9 cellular contexts compared by ENCODE assay signal in the genomic region with DNA sequence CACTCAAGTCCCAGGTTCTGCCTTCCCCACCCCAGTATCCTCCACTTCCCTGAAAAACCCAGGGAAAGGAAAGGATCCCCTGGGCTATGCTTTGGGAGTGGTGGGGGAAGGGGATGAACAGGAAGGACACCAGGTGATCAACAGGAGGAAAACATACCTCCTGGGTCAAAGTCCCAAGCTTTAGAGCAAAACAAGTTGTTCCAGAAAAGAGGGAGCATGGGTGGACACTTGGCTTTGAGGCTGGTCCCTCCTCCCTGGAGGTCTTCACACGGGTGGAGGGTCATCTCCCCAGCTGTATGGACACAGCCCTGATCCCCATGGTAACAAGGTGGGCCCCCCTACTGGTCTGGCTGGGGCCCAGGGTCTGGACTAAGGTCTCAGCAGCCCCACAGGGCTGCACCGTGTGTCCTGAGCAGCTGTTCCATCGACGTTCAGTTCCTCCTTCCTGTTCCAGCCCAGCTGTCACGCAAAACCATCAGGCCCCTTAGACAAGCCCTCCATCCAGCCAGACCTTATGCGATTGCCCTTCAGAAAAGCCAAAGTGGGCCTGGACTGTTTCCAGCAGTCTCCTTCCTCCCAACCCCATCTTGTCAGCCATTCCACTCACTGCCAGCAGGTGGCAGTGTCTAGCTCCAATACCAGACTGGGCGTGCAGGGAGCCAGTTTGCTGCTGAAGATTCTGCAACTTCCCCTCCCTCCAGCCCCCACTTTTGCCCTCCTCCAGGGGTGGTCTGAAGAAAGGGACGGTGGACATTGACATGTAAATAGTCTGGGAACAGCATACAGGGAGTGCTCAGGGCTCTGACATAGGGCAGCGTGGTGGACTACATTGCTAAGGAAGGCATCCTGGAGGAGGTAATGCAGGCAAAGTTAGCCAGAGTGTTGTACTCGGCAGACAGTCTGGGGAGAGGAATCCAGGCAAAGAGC. TPM values are rescaled to one million over a fixed set of nuclear protein-coding genes. Genes with fewer than 3 reads are reported as not detected.
DNase-seq lines count a peak whose midpoint lies in the region; ATAC-seq, FAIRE-seq and TF ChIP-seq lines count a peak whose summit lies in the region.
"Had no signal": no experiment of that assay in that cellular context is flagged by ENCODE, and none has a peak within 500 bp of the region (broad histone marks: within the 10 kb centered on the region; RNA-seq: fewer than 3 reads in every experiment).

No MANE protein-coding gene starts in this region.

- H3K27me3 ChIP-seq in gastrocnemius medialis = no peaks in the 10 kb centered on the region

- TF ChIP-seq POLR2A in gastrocnemius medialis (IDR thresholded peaks at IDR 0.05) = no peak

- H3K4me3 ChIP-seq in astrocyte of the cerebellum (ENCODE audit: low read depth, low read length) (no peak overlapping the region), gastrocnemius medialis (no peak overlapping the region)

- H3K9me3 ChIP-seq in gastrocnemius medialis = no peaks in the 10 kb centered on the region

- intact Hi-C loops in gastrocnemius medialis (cut with DNase I; ENCODE audit: low total_unique reads) = loop anchor here (5.0 kb wide), 2 partner anchors 70 to 230 kb away; no protein-coding TSS in a partner anchor

- ATAC-seq in GM21717 (IDR thresholded peaks at IDR 0.05; ENCODE audit: unreplicated experiment) (peak; percentile 74), gastrocnemius medialis (peak; percentile 10 to 23), GM18861 (IDR thresholded peaks at IDR 0.05; ENCODE audit: unreplicated experiment) (no peak)

- in situ Hi-C loops in astrocyte of the cerebellum (cut with HindIII; ENCODE audit: low sequenced_read_pairs) (no loop called here), gastrocnemius medialis (cut with MboI; ENCODE audit: low sequenced_read_pairs in 4 of 4) (loop anchor here (5.0 to 25.0 kb wide), 8 partner anchors 62 to 520 kb away; a partner anchor contains a TSS)

- H3K4me1 ChIP-seq in gastrocnemius medialis = peaks cover 7 to 14% of the 10 kb centered on the region in 2 donors

- peak; percentile 58 for DNase-seq in D721Med (ENCODE audit: insufficient read length, low spot score)
- DNase-seq in NCI-H128 (lab: John Stamatoyannopoulos, UW; ENCODE audit: unreplicated experiment) = peak; percentile 75
- peak; percentile 16 for DNase-seq in T1000 (lab: John Stamatoyannopoulos, UW)
- peak; percentile 29 for DNase-seq in astrocyte of the cerebellum (ENCODE audit: low read depth)
- peak; percentile 30 to 36 for DNase-seq in hippocampal formation (lab: John Stamatoyannopoulos, UW)
- peak; percentile 50 to 61 for DNase-seq in gastrocnemius medialis

- no peaks in the 10 kb centered on the region for H3K36me3 ChIP-seq in gastrocnemius medialis

- H3K27ac ChIP-seq in gastrocnemius medialis = no peak overlapping the region

- peak; percentile 92 for TF ChIP-seq CTCF in D721Med (IDR thresholded peaks at IDR 0.05; ENCODE audit: insufficient read depth, missing control alignments)
- peak; percentile 99 for TF ChIP-seq CTCF in astrocyte of the cerebellum (IDR thresholded peaks at IDR 0.05; ENCODE audit: low read depth, low read length, missing control alignments)
- TF ChIP-seq CTCF in gastrocnemius medialis (IDR thresholded peaks at IDR 0.05 in 4 of 5, conservative IDR thresholded peaks at IDR 0.05 in 1 of 5) = peak; percentile 80 to 97 (median 86)

- no peak for FAIRE-seq in D721Med (lab: Jason Lieb, UNC)
- FAIRE-seq: TTC549 had no signal

RNA-seq across cellular contexts. Expression of a gene that starts 2.9 kb away (rescaled TPM):
- total RNA-seq in gastrocnemius medialis = 10 to 100 TPM in 1 of 4 donors, 1 to 10 TPM in 2, not detected in 1; 1.8 to 10.9 (median 3.9) TPM

RNA-seq across cellular contexts. Expression of a gene that starts 39.3 kb away (rescaled TPM):
- total RNA-seq in gastrocnemius medialis = 1 to 10 TPM in 1 of 4 donors, under 1 TPM in 3; 0.59 to 1.6 (median 0.70) TPM

RNA-seq across cellular contexts. Expression of a gene that starts 55.5 kb away (rescaled TPM):
- total RNA-seq in gastrocnemius medialis = under 1 TPM in 3 of 4 donors, not detected in 1; 0.20 to 0.47 (median 0.32) TPM

Comparison
In these comparisons a context has a peak if more than half of its experiments do, and no peak if none do; other contexts are left out.
1. DNase-seq: peak in every context shown above with its lines; median percentile 75 in NCI-H128; 58 in D721Med; 56 in gastrocnemius medialis; 33 in hippocampal formation; 29 in astrocyte of the cerebellum; 16 in T1000.